ENCODE assay signal across 1 cellular context in the genomic region with DNA sequence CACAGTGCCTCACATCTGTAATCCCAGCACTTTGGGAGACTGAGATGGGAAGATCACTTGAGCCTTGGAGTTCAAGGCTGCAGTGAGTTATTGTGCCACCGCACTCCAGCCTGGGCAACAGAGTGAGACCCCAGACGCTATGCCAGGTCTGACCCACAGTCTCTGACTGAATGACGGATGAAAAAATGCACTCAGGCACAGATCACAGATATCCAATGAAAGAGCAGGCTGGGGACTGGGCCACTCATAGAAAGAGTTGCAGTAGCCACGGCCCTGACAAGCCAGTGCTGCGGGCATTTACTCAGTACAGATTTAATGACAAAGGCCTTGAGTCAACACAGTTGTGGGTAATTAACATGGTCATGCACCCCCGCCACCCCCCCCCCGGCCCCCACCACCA.
TF ChIP-seq lines count a peak whose summit lies in the region.

No MANE protein-coding gene starts in this region.

TF ChIP-seq in WTC11, 78 proteins besides CTCF, POLR2A, EP300 and RAD21:
- TF ChIP-seq ZNF416 (CRISPR knock-in tag; IDR thresholded peaks at IDR 0.05) (peak; percentile 75; the same call in 1 of the 2 replicates), ZNF423 (CRISPR knock-in tag; IDR thresholded peaks at IDR 0.05) (no peak), ZNF671 (CRISPR knock-in tag; IDR thresholded peaks at IDR 0.05) (peak; percentile 83; the same call in 1 of the 2 replicates), NFYB (CRISPR knock-in tag; conservative IDR thresholded peaks at IDR 0.05; ENCODE audit: low read depth) (no peak), ZNF219 (CRISPR knock-in tag; IDR thresholded peaks at IDR 0.05; ENCODE audit: borderline replicate concordance) (no peak), PRRX2 (CRISPR knock-in tag; IDR thresholded peaks at IDR 0.05) (peak; percentile 64; the same call in 1 of the 2 replicates), NFATC4 (CRISPR knock-in tag; IDR thresholded peaks at IDR 0.05) (peak; percentile 44; the same call in 1 of the 2 replicates), EMX1 (CRISPR knock-in tag; IDR thresholded peaks at IDR 0.05) (peak; percentile 89), NFE2L1 (CRISPR knock-in tag; IDR thresholded peaks at IDR 0.05) (no peak), NR2C2 (CRISPR knock-in tag; IDR thresholded peaks at IDR 0.05) (no peak), ELF4 (CRISPR knock-in tag; IDR thresholded peaks at IDR 0.05; ENCODE audit: low read depth) (no peak), OVOL2 (CRISPR knock-in tag; IDR thresholded peaks at IDR 0.05; ENCODE audit: borderline replicate concordance) (no peak), HMGXB4 (CRISPR knock-in tag; IDR thresholded peaks at IDR 0.05) (no peak), GTF2I (CRISPR knock-in tag; conservative IDR thresholded peaks at IDR 0.05) (peak; percentile 71; the same call in 1 of the 2 replicates), AR (CRISPR knock-in tag; IDR thresholded peaks at IDR 0.05) (peak; percentile 58; the same call in 1 of the 2 replicates), ZNF121 (CRISPR knock-in tag; IDR thresholded peaks at IDR 0.05) (peak; percentile 98)
- TF ChIP-seq, protein P1, sequence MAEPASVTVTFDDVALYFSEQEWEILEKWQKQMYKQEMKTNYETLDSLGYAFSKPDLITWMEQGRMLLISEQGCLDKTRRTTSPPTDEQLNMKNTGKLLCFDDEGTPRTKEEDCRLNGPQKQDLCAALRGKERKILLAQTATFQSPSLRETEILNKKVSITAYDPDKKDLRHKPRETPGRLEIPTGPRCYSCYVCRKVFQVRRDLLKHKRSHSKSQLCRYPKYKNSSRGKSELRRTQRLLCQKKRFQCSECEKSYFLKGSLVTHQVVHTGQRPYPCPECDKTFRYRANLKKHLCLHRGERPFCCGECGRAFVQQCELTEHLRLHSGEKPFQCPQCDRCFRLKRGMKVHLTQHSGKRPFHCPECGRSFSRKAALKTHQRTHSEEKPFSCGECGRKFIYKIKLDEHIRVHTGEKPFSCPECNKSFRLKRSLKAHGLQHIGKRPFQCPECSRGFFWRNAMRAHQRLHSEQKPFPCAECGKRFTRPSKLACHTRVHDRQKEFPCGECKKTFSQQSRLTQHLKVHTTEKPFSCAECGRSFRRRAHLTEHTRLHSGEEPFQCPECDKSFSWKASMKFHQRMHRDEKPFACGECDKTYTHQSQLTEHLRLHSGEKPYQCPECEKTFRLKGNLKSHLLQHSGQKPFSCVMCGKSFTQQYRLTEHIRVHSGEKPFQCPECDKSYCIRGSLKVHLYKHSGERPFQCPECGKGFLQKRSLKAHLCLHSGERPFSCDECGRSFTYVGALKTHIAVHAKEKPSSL (CRISPR knock-in tag; conservative IDR thresholded peaks at IDR 0.05) = peak; percentile 71; the same call in 1 of the 2 replicates
- TF ChIP-seq, protein P2, sequence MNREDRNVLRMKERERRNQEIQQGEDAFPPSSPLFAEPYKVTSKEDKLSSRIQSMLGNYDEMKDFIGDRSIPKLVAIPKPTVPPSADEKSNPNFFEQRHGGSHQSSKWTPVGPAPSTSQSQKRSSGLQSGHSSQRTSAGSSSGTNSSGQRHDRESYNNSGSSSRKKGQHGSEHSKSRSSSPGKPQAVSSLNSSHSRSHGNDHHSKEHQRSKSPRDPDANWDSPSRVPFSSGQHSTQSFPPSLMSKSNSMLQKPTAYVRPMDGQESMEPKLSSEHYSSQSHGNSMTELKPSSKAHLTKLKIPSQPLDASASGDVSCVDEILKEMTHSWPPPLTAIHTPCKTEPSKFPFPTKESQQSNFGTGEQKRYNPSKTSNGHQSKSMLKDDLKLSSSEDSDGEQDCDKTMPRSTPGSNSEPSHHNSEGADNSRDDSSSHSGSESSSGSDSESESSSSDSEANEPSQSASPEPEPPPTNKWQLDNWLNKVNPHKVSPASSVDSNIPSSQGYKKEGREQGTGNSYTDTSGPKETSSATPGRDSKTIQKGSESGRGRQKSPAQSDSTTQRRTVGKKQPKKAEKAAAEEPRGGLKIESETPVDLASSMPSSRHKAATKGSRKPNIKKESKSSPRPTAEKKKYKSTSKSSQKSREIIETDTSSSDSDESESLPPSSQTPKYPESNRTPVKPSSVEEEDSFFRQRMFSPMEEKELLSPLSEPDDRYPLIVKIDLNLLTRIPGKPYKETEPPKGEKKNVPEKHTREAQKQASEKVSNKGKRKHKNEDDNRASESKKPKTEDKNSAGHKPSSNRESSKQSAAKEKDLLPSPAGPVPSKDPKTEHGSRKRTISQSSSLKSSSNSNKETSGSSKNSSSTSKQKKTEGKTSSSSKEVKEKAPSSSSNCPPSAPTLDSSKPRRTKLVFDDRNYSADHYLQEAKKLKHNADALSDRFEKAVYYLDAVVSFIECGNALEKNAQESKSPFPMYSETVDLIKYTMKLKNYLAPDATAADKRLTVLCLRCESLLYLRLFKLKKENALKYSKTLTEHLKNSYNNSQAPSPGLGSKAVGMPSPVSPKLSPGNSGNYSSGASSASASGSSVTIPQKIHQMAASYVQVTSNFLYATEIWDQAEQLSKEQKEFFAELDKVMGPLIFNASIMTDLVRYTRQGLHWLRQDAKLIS (CRISPR knock-in tag; IDR thresholded peaks at IDR 0.05; ENCODE audit: borderline replicate concordance) = no peak
- TF ChIP-seq, protein P3, sequence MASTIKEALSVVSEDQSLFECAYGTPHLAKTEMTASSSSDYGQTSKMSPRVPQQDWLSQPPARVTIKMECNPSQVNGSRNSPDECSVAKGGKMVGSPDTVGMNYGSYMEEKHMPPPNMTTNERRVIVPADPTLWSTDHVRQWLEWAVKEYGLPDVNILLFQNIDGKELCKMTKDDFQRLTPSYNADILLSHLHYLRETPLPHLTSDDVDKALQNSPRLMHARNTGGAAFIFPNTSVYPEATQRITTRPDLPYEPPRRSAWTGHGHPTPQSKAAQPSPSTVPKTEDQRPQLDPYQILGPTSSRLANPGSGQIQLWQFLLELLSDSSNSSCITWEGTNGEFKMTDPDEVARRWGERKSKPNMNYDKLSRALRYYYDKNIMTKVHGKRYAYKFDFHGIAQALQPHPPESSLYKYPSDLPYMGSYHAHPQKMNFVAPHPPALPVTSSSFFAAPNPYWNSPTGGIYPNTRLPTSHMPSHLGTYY (CRISPR knock-in tag; IDR thresholded peaks at IDR 0.05) = peak; percentile 88
- TF ChIP-seq, protein P4, sequence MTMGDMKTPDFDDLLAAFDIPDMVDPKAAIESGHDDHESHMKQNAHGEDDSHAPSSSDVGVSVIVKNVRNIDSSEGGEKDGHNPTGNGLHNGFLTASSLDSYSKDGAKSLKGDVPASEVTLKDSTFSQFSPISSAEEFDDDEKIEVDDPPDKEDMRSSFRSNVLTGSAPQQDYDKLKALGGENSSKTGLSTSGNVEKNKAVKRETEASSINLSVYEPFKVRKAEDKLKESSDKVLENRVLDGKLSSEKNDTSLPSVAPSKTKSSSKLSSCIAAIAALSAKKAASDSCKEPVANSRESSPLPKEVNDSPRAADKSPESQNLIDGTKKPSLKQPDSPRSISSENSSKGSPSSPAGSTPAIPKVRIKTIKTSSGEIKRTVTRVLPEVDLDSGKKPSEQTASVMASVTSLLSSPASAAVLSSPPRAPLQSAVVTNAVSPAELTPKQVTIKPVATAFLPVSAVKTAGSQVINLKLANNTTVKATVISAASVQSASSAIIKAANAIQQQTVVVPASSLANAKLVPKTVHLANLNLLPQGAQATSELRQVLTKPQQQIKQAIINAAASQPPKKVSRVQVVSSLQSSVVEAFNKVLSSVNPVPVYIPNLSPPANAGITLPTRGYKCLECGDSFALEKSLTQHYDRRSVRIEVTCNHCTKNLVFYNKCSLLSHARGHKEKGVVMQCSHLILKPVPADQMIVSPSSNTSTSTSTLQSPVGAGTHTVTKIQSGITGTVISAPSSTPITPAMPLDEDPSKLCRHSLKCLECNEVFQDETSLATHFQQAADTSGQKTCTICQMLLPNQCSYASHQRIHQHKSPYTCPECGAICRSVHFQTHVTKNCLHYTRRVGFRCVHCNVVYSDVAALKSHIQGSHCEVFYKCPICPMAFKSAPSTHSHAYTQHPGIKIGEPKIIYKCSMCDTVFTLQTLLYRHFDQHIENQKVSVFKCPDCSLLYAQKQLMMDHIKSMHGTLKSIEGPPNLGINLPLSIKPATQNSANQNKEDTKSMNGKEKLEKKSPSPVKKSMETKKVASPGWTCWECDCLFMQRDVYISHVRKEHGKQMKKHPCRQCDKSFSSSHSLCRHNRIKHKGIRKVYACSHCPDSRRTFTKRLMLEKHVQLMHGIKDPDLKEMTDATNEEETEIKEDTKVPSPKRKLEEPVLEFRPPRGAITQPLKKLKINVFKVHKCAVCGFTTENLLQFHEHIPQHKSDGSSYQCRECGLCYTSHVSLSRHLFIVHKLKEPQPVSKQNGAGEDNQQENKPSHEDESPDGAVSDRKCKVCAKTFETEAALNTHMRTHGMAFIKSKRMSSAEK (CRISPR knock-in tag; IDR thresholded peaks at IDR 0.05; ENCODE audit: borderline replicate concordance) = peak; percentile 85; the same call in 1 of the 2 replicates
- TF ChIP-seq, protein P5, sequence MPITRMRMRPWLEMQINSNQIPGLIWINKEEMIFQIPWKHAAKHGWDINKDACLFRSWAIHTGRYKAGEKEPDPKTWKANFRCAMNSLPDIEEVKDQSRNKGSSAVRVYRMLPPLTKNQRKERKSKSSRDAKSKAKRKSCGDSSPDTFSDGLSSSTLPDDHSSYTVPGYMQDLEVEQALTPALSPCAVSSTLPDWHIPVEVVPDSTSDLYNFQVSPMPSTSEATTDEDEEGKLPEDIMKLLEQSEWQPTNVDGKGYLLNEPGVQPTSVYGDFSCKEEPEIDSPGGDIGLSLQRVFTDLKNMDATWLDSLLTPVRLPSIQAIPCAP (CRISPR knock-in tag; IDR thresholded peaks at IDR 0.05) = no peak
- TF ChIP-seq, protein P6, sequence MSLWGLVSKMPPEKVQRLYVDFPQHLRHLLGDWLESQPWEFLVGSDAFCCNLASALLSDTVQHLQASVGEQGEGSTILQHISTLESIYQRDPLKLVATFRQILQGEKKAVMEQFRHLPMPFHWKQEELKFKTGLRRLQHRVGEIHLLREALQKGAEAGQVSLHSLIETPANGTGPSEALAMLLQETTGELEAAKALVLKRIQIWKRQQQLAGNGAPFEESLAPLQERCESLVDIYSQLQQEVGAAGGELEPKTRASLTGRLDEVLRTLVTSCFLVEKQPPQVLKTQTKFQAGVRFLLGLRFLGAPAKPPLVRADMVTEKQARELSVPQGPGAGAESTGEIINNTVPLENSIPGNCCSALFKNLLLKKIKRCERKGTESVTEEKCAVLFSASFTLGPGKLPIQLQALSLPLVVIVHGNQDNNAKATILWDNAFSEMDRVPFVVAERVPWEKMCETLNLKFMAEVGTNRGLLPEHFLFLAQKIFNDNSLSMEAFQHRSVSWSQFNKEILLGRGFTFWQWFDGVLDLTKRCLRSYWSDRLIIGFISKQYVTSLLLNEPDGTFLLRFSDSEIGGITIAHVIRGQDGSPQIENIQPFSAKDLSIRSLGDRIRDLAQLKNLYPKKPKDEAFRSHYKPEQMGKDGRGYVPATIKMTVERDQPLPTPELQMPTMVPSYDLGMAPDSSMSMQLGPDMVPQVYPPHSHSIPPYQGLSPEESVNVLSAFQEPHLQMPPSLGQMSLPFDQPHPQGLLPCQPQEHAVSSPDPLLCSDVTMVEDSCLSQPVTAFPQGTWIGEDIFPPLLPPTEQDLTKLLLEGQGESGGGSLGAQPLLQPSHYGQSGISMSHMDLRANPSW (CRISPR knock-in tag; conservative IDR thresholded peaks at IDR 0.05; ENCODE audit: low read depth) = no peak
TF ChIP-seq in WTC11: peak in this region for 11.
